ENCODE assay signal across 12 cellular contexts in the genomic region with DNA sequence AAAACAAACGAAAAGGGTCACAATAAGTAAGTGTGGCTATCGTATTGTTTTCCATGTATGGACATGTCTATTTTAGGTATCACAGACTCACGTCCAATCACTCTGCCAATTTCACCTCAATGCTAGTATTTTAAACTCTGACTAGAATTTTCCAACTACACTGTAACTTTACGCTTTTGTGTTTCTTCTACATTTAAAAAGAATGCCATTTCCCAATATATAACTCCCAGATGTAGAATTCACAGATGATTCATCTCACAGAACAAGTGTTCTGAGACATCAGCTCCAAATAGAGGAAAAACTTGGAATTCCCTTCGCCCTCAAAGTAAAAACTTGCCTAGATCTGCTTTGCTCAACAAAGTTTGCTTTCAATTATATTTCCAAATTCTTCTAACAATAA. TPM values are rescaled to one million over a fixed set of nuclear protein-coding genes. Genes with fewer than 3 reads are reported as not detected.
A peak's percentile ranks its signal among the peaks of the same experiment; 100 is the strongest.
DNase-seq lines count a peak whose midpoint lies in the region; ATAC-seq, FAIRE-seq and TF ChIP-seq lines count a peak whose summit lies in the region.
"Had no signal": no experiment of that assay in that cellular context is flagged by ENCODE, and none has a peak within 500 bp of the region (broad histone marks: within the 10 kb centered on the region; RNA-seq: fewer than 3 reads in every experiment).

No MANE protein-coding gene starts in this region.

- intact Hi-C loops in activated CD4-positive, alpha-beta T cell treated with anti-CD3 and anti-CD28 coated beads, Interleukin-2, amount 10 ng/mL, durations not matched to agents 24 days and 14 days (cut with micrococcal nuclease), result no loop called here

- H4K20me1 ChIP-seq in astrocyte (ENCODE audit: insufficient read depth, low read length), result no peaks in the 10 kb centered on the region

- H3K27me3 ChIP-seq in astrocyte (ENCODE audit: insufficient read depth, low read length) (no peaks in the 10 kb centered on the region), suprapubic skin (no peaks in the 10 kb centered on the region)

- TF ChIP-seq EP300 in suprapubic skin (IDR thresholded peaks at IDR 0.05), result no peak

- peak overlapping the region; percentile 79 for H3K27ac ChIP-seq in astrocyte (ENCODE audit: low read depth, low read length)
- peak overlapping the region; percentile 81 for H3K27ac ChIP-seq in suprapubic skin
- H3K27ac ChIP-seq: A549 had no signal

- H3K79me2 ChIP-seq in astrocyte (ENCODE audit: insufficient read depth, low read length), result peaks cover 94% of the 10 kb centered on the region

- no peak for TF ChIP-seq POLR2A in suprapubic skin (IDR thresholded peaks at IDR 0.05)

- in situ Hi-C loops in GM13977 (cut with MboI; ENCODE audit: low pct_unique_long_range_greater_than_20kb, low sequenced_read_pairs, unreplicated experiment), result no loop called here

- WGBS in suprapubic skin, result 48% methylated on average over 5 of the region's 5 CpGs

- H3K4me1 ChIP-seq in astrocyte (ENCODE audit: insufficient read depth, low read length) (peaks cover 65% of the 10 kb centered on the region), suprapubic skin (peaks cover 67% of the 10 kb centered on the region)
- H3K4me1 ChIP-seq: A549 had no signal

- H3K4me2 ChIP-seq in astrocyte (ENCODE audit: low read length), result peak overlapping the region; percentile 49
- H3K4me2 ChIP-seq: A549 had no signal

- POLR2A ChIA-PET in activated CD4-positive, alpha-beta T cell treated with anti-CD3 and anti-CD28 coated beads, Interleukin-2, amount 10 ng/mL, durations not matched to agents 7 days and 5 days (lab: Charles Lee), result no interaction called here

- peak; percentile 47 for FAIRE-seq in astrocyte (lab: Jason Lieb, UNC)
- FAIRE-seq: A549 had no signal

- no peak overlapping the region for H2AFZ ChIP-seq in astrocyte (ENCODE audit: low read depth, low read length)

- peaks cover 77% of the 10 kb centered on the region for H3K4me1 Mint-ChIP-seq in activated CD4-positive, alpha-beta T cell treated with anti-CD3 and anti-CD28 coated beads, Interleukin-2, amount 10 ng/mL, durations not matched to agents 24 days and 14 days
- peaks cover 76% of the 10 kb centered on the region for H3K4me1 Mint-ChIP-seq in activated CD4-positive, alpha-beta T cell treated with anti-CD3 and anti-CD28 coated beads, Interleukin-2, amount 10 ng/mL, durations not matched to agents 7 days and 5 days
- peaks cover 70% of the 10 kb centered on the region for H3K4me1 Mint-ChIP-seq in astrocyte (ENCODE audit: low read depth, unreplicated experiment)
- H3K4me1 Mint-ChIP-seq in glutamatergic neuron (ENCODE audit: low read depth, unreplicated experiment), result peaks cover 47% of the 10 kb centered on the region

- no peak for DNase-seq in activated CD4-positive, alpha-beta T cell treated with anti-CD3 and anti-CD28 coated beads, Interleukin-2, amount 10 ng/mL, durations not matched to agents 24 days and 14 days
- DNase-seq in activated CD4-positive, alpha-beta T cell treated with anti-CD3 and anti-CD28 coated beads, Interleukin-2, amount 10 ng/mL, durations not matched to agents 7 days and 5 days, result no peak
- peak; percentile 92 for DNase-seq in astrocyte (ENCODE audit: low read depth)
- DNase-seq in glutamatergic neuron, result no peak
- no peak for DNase-seq in suprapubic skin (ENCODE audit: low spot score in 2 of 2)
- DNase-seq in GM13977 (ENCODE audit: low spot score), result no peak
- DNase-seq in RKO (ENCODE audit: low spot score), result no peak
- DNase-seq: activated CD4-positive, alpha-beta T cell treated with anti-CD3 and anti-CD28 coated beads for 48 hours; NCI-H2171 had no signal

- TF ChIP-seq CTCF in astrocyte (IDR thresholded peaks at IDR 0.05; ENCODE audit: insufficient read depth, low read depth, low read length) (no peak), glutamatergic neuron (IDR thresholded peaks at IDR 0.05; ENCODE audit: partially characterized antibody, unreplicated experiment) (no peak), suprapubic skin (IDR thresholded peaks at IDR 0.05) (no peak), GM13977 (IDR thresholded peaks at IDR 0.05; ENCODE audit: extremely low read depth, insufficient read depth, missing control alignments) (no peak)

- peaks cover 3% of the 10 kb centered on the region for H3K9me3 Mint-ChIP-seq in activated CD4-positive, alpha-beta T cell treated with anti-CD3 and anti-CD28 coated beads, Interleukin-2, amount 10 ng/mL, durations not matched to agents 24 days and 14 days
- no peaks in the 10 kb centered on the region for H3K9me3 Mint-ChIP-seq in activated CD4-positive, alpha-beta T cell treated with anti-CD3 and anti-CD28 coated beads, Interleukin-2, amount 10 ng/mL, durations not matched to agents 7 days and 5 days
- no peaks in the 10 kb centered on the region for H3K9me3 Mint-ChIP-seq in astrocyte (ENCODE audit: unreplicated experiment)
- H3K9me3 Mint-ChIP-seq in glutamatergic neuron (ENCODE audit: unreplicated experiment), result peaks cover 10% of the 10 kb centered on the region

- CTCF ChIA-PET in activated CD4-positive, alpha-beta T cell treated with anti-CD3 and anti-CD28 coated beads, Interleukin-2, amount 10 ng/mL, durations not matched to agents 7 days and 5 days (lab: Charles Lee), result interaction anchor here (0.6 to 1.7 kb wide), 3 partner anchors 8 to 266 kb away, joined by 3 to 4 read pairs (median 4); no protein-coding TSS in a partner anchor

- peak overlapping the region; percentile 61 for H3K9ac ChIP-seq in astrocyte (ENCODE audit: low read length)

- H3K36me3 ChIP-seq in astrocyte (ENCODE audit: insufficient read depth, low read length) (no peaks in the 10 kb centered on the region), suprapubic skin (no peaks in the 10 kb centered on the region)

- peaks cover 31% of the 10 kb centered on the region for H3K36me3 Mint-ChIP-seq in activated CD4-positive, alpha-beta T cell treated with anti-CD3 and anti-CD28 coated beads, Interleukin-2, amount 10 ng/mL, durations not matched to agents 24 days and 14 days (ENCODE audit: low read depth)
- H3K36me3 Mint-ChIP-seq in activated CD4-positive, alpha-beta T cell treated with anti-CD3 and anti-CD28 coated beads, Interleukin-2, amount 10 ng/mL, durations not matched to agents 7 days and 5 days (ENCODE audit: low read depth), result peaks cover 11% of the 10 kb centered on the region
- H3K36me3 Mint-ChIP-seq in astrocyte (ENCODE audit: low read depth, unreplicated experiment) (no peaks in the 10 kb centered on the region), glutamatergic neuron (ENCODE audit: unreplicated experiment) (no peaks in the 10 kb centered on the region)

- H3K4me3 ChIP-seq in astrocyte (ENCODE audit: insufficient read depth, low read depth, low read length), result no peak overlapping the region
- H3K4me3 ChIP-seq in suprapubic skin, result no peak overlapping the region
- H3K4me3 ChIP-seq: A549 had no signal

- H3K4me3 Mint-ChIP-seq in activated CD4-positive, alpha-beta T cell treated with anti-CD3 and anti-CD28 coated beads, Interleukin-2, amount 10 ng/mL, durations not matched to agents 24 days and 14 days, result peak overlapping the region; percentile 10
- no peak overlapping the region for H3K4me3 Mint-ChIP-seq in activated CD4-positive, alpha-beta T cell treated with anti-CD3 and anti-CD28 coated beads, Interleukin-2, amount 10 ng/mL, durations not matched to agents 7 days and 5 days
- H3K4me3 Mint-ChIP-seq in astrocyte (ENCODE audit: unreplicated experiment) (no peak overlapping the region), glutamatergic neuron (ENCODE audit: unreplicated experiment) (no peak overlapping the region)

- H3K9me3 ChIP-seq in astrocyte (ENCODE audit: insufficient read depth, low read depth, low read length) (no peaks in the 10 kb centered on the region), suprapubic skin (no peaks in the 10 kb centered on the region)
- H3K9me3 ChIP-seq: A549 had no signal

- ATAC-seq in HG03025 (IDR thresholded peaks at IDR 0.05; ENCODE audit: low FRiP score, unreplicated experiment), result no peak
- ATAC-seq: A549, Right ventricle myocardium inferior had no signal

- peak overlapping the region; percentile 60 for H3K27ac Mint-ChIP-seq in activated CD4-positive, alpha-beta T cell treated with anti-CD3 and anti-CD28 coated beads, Interleukin-2, amount 10 ng/mL, durations not matched to agents 24 days and 14 days
- H3K27ac Mint-ChIP-seq in activated CD4-positive, alpha-beta T cell treated with anti-CD3 and anti-CD28 coated beads, Interleukin-2, amount 10 ng/mL, durations not matched to agents 7 days and 5 days, result no peak overlapping the region
- H3K27ac Mint-ChIP-seq in astrocyte (ENCODE audit: unreplicated experiment) (peak overlapping the region; percentile 97), glutamatergic neuron (ENCODE audit: unreplicated experiment) (peak overlapping the region; percentile 96)

- no peaks in the 10 kb centered on the region for H3K27me3 Mint-ChIP-seq in activated CD4-positive, alpha-beta T cell treated with anti-CD3 and anti-CD28 coated beads, Interleukin-2, amount 10 ng/mL, durations not matched to agents 24 days and 14 days
- no peaks in the 10 kb centered on the region for H3K27me3 Mint-ChIP-seq in activated CD4-positive, alpha-beta T cell treated with anti-CD3 and anti-CD28 coated beads, Interleukin-2, amount 10 ng/mL, durations not matched to agents 7 days and 5 days
- H3K27me3 Mint-ChIP-seq in astrocyte (ENCODE audit: low read depth, unreplicated experiment), result no peaks in the 10 kb centered on the region
- H3K27me3 Mint-ChIP-seq in glutamatergic neuron (ENCODE audit: unreplicated experiment), result no peaks in the 10 kb centered on the region

RNA-seq across cellular contexts. Expression of a gene that starts 14.2 kb away (rescaled TPM):
- total RNA-seq in activated CD4-positive, alpha-beta T cell treated with anti-CD3 and anti-CD28 coated beads, Interleukin-2, amount 10 ng/mL, durations not matched to agents 24 days and 14 days, result 50.3 and 52.8 TPM in 2 replicates
- 10 to 100 TPM; 26.1 to 26.4 TPM for total RNA-seq in activated CD4-positive, alpha-beta T cell treated with anti-CD3 and anti-CD28 coated beads, Interleukin-2, amount 10 ng/mL, durations not matched to agents 7 days and 5 days
- 39.7 and 45.3 TPM in 2 replicates for total RNA-seq in astrocyte
- total RNA-seq in glutamatergic neuron (ENCODE audit: unreplicated experiment), result 30.2 TPM
- total RNA-seq in suprapubic skin, result 10 to 100 TPM; 69.1 to 88.0 (median 78.9) TPM
